8 cellular contexts compared by ENCODE assay signal in genomic region chr2:169732583-169733358, GRCh38. TPM values are rescaled to one million over a fixed set of nuclear protein-coding genes. Genes with fewer than 3 reads are reported as not detected.
A peak's percentile ranks its signal among the peaks of the same experiment; 100 is the strongest.
DNase-seq lines count a peak whose midpoint lies in the region; ATAC-seq, FAIRE-seq and TF ChIP-seq lines count a peak whose summit lies in the region.

No MANE protein-coding gene starts in this region.

- POLR2A ChIA-PET in activated naive CD8-positive, alpha-beta T cell treated with anti-CD3 and anti-CD28 coated beads, Interleukin-2, amount 10 ng/mL, durations not matched to agents 7 days and 5 days (lab: Charles Lee) = no interaction called here

- no peaks in the 10 kb centered on the region for H3K36me3 Mint-ChIP-seq in activated naive CD4-positive, alpha-beta T cell treated with anti-CD3 and anti-CD28 coated beads for 36 hours (ENCODE audit: low read depth)
- peaks cover 7% of the 10 kb centered on the region for H3K36me3 Mint-ChIP-seq in activated naive CD8-positive, alpha-beta T cell treated with anti-CD3 and anti-CD28 coated beads, Interleukin-2, amount 10 ng/mL, durations not matched to agents 7 days and 5 days

- ATAC-seq in activated naive CD8-positive, alpha-beta T cell treated with anti-CD3 and anti-CD28 coated beads, Interleukin-2, amount 10 ng/mL, durations not matched to agents 7 days and 5 days (ENCODE audit: low read depth) = no peak
- ATAC-seq in thoracic aorta (ENCODE audit: insufficient number of reproducible peaks, low FRiP score, low read depth) (peak; percentile 33), HG03457 (IDR thresholded peaks at IDR 0.05; ENCODE audit: unreplicated experiment) (no peak)

- H3K9me3 ChIP-seq in kidney (ENCODE audit: control insufficient read depth in 1 of 2, low read length in 2 of 2) (no peaks in the 10 kb centered on the region), thoracic aorta (no peaks in the 10 kb centered on the region)

- peak overlapping the region; percentile 82 for H3K4me3 Mint-ChIP-seq in activated naive CD4-positive, alpha-beta T cell treated with anti-CD3 and anti-CD28 coated beads for 36 hours
- H3K4me3 Mint-ChIP-seq in activated naive CD8-positive, alpha-beta T cell treated with anti-CD3 and anti-CD28 coated beads, Interleukin-2, amount 10 ng/mL, durations not matched to agents 7 days and 5 days = peak overlapping the region; percentile 94

- CTCF ChIA-PET in activated naive CD4-positive, alpha-beta T cell treated with anti-CD3 and anti-CD28 coated beads for 36 hours (lab: Charles Lee) = no interaction called here

- H3K4me1 Mint-ChIP-seq in activated naive CD4-positive, alpha-beta T cell treated with anti-CD3 and anti-CD28 coated beads for 36 hours (ENCODE audit: low read depth) = peaks cover 5% of the 10 kb centered on the region
- peaks cover 30% of the 10 kb centered on the region for H3K4me1 Mint-ChIP-seq in activated naive CD8-positive, alpha-beta T cell treated with anti-CD3 and anti-CD28 coated beads, Interleukin-2, amount 10 ng/mL, durations not matched to agents 7 days and 5 days

- no peaks in the 10 kb centered on the region for H3K4me1 ChIP-seq in kidney (ENCODE audit: control insufficient read depth in 1 of 2, insufficient read depth in 1 of 2, low read depth in 1 of 2, low read length in 2 of 2)
- H3K4me1 ChIP-seq in thoracic aorta (ENCODE audit: control insufficient read depth in 1 of 2, low read depth in 2 of 2) = peaks cover 0 to 24% of the 10 kb centered on the region in 2 donors

- intact Hi-C loops in activated naive CD4-positive, alpha-beta T cell treated with anti-CD3 and anti-CD28 coated beads for 36 hours (cut with micrococcal nuclease) = loop anchor here (1.0 kb wide), 1 partner anchor 38 kb away; the partner anchor contains the start of genes CFAP210 and PHOSPHO2
- intact Hi-C loops in kidney (cut with DNase I) = no loop called here

- H3K27me3 ChIP-seq in thoracic aorta (replicated peaks; ENCODE audit: insufficient read depth) = no peaks in the 10 kb centered on the region

- peak overlapping the region in 1 of 2 donors; percentile 23 for H3K9ac ChIP-seq in kidney (ENCODE audit: low read length in 2 of 2)

- no peaks in the 10 kb centered on the region for H3K9me3 Mint-ChIP-seq in activated naive CD4-positive, alpha-beta T cell treated with anti-CD3 and anti-CD28 coated beads for 36 hours
- no peaks in the 10 kb centered on the region for H3K9me3 Mint-ChIP-seq in activated naive CD8-positive, alpha-beta T cell treated with anti-CD3 and anti-CD28 coated beads, Interleukin-2, amount 10 ng/mL, durations not matched to agents 7 days and 5 days

- H3K27ac ChIP-seq in kidney (ENCODE audit: low read depth in 2 of 2, low read length in 2 of 2) (no peak overlapping the region), thoracic aorta (peak overlapping the region; percentile 32 to 47)

- H3K4me3 ChIP-seq in kidney (ENCODE audit: low read length in 2 of 2) = peak overlapping the region; percentile 65 to 67
- H3K4me3 ChIP-seq in thoracic aorta = peak overlapping the region; percentile 93

- H3K27me3 Mint-ChIP-seq in activated naive CD4-positive, alpha-beta T cell treated with anti-CD3 and anti-CD28 coated beads for 36 hours (ENCODE audit: low read depth) = peaks cover 37% of the 10 kb centered on the region
- H3K27me3 Mint-ChIP-seq in activated naive CD8-positive, alpha-beta T cell treated with anti-CD3 and anti-CD28 coated beads, Interleukin-2, amount 10 ng/mL, durations not matched to agents 7 days and 5 days = peaks cover 17% of the 10 kb centered on the region

- TF ChIP-seq CTCF in kidney (IDR thresholded peaks at IDR 0.05; ENCODE audit: borderline replicate concordance, extremely low read depth, insufficient read depth) (no peak), thoracic aorta (IDR thresholded peaks at IDR 0.05) (no peak)

- H3K36me3 ChIP-seq in kidney (ENCODE audit: control insufficient read depth in 1 of 2, insufficient read depth in 2 of 2, low read length in 2 of 2) (no peaks in the 10 kb centered on the region), thoracic aorta (no peaks in the 10 kb centered on the region)

- DNase-seq in activated naive CD4-positive, alpha-beta T cell treated with anti-CD3 and anti-CD28 coated beads for 36 hours = no peak
- DNase-seq in activated naive CD4-positive, alpha-beta T cell treated with anti-CD3 and anti-CD28 coated beads, Interleukin-2, amount 50 U/mL, for 16 hours = no peak
- no peak for DNase-seq in activated naive CD8-positive, alpha-beta T cell treated with anti-CD3 and anti-CD28 coated beads, Interleukin-2, amount 10 ng/mL, durations not matched to agents 7 days and 5 days
- no peak for DNase-seq in kidney
- DNase-seq in thoracic aorta (ENCODE audit: low spot score) = no peak
- no peak for DNase-seq in NCI-H510A (lab: John Stamatoyannopoulos, UW)
- DNase-seq in islet precursor cell = no peak

- FAIRE-seq in kidney (lab: Jason Lieb, UNC) = no peak

- no peak overlapping the region for H3K27ac Mint-ChIP-seq in activated naive CD4-positive, alpha-beta T cell treated with anti-CD3 and anti-CD28 coated beads for 36 hours
- no peak overlapping the region for H3K27ac Mint-ChIP-seq in activated naive CD8-positive, alpha-beta T cell treated with anti-CD3 and anti-CD28 coated beads, Interleukin-2, amount 10 ng/mL, durations not matched to agents 7 days and 5 days

RNA-seq across cellular contexts. Expression of gene KLHL23, which starts 0.9 kb away (rescaled TPM):
- total RNA-seq in activated naive CD4-positive, alpha-beta T cell treated with anti-CD3 and anti-CD28 coated beads for 36 hours = 1 to 10 TPM; 2.7 to 3.0 TPM
- total RNA-seq in activated naive CD8-positive, alpha-beta T cell treated with anti-CD3 and anti-CD28 coated beads, Interleukin-2, amount 10 ng/mL, durations not matched to agents 7 days and 5 days = 1 to 10 TPM; 7.6 to 7.8 TPM
- total RNA-seq in kidney (4.6 TPM), thoracic aorta (10 to 100 TPM in 1 of 2 donors, 1 to 10 TPM in 1; 7.9 to 11.5 TPM)
- 3.0 TPM for polyA plus RNA-seq in kidney (ENCODE audit: insufficient read depth, low read depth, low replicate concordance)

RNA-seq across cellular contexts. Expression of gene PHOSPHO2, which starts 38.5 kb away (rescaled TPM):
- 1 to 10 TPM; 1.2 TPM for total RNA-seq in activated naive CD4-positive, alpha-beta T cell treated with anti-CD3 and anti-CD28 coated beads for 36 hours
- total RNA-seq in activated naive CD8-positive, alpha-beta T cell treated with anti-CD3 and anti-CD28 coated beads, Interleukin-2, amount 10 ng/mL, durations not matched to agents 7 days and 5 days = 1 to 10 TPM; 6.0 to 6.3 TPM
- 7.5 TPM for total RNA-seq in kidney
- polyA plus RNA-seq in kidney (ENCODE audit: insufficient read depth, low read depth, low replicate concordance) = 4.5 TPM
- 1 to 10 TPM in 1 of 2 donors, under 1 TPM in 1; 0.92 to 3.2 TPM for total RNA-seq in thoracic aorta

RNA-seq across cellular contexts. Expression of gene CFAP210, which starts 38.6 kb away (rescaled TPM):
- not detected for total RNA-seq in activated naive CD4-positive, alpha-beta T cell treated with anti-CD3 and anti-CD28 coated beads for 36 hours
- total RNA-seq in activated naive CD8-positive, alpha-beta T cell treated with anti-CD3 and anti-CD28 coated beads, Interleukin-2, amount 10 ng/mL, durations not matched to agents 7 days and 5 days = not detected
- 0.60 TPM for total RNA-seq in kidney
- 0.65 TPM for polyA plus RNA-seq in kidney (ENCODE audit: insufficient read depth, low read depth, low replicate concordance)
- total RNA-seq in thoracic aorta = not detected

Comparison
In these comparisons a context has a peak if more than half of its experiments do, and no peak if none do; other contexts are left out.
1. H3K27ac ChIP-seq: peak in thoracic aorta (2 of 2); none in kidney (0 of 2).